ENCODE assay signal across 8 cellular contexts in genomic region chr3:71926242-71926560, GRCh38.
DNase-seq lines count a peak whose midpoint lies in the region; ATAC-seq, FAIRE-seq and TF ChIP-seq lines count a peak whose summit lies in the region.

No MANE protein-coding gene starts in this region.

- H3K4me1 Mint-ChIP-seq in nephron = peaks cover 20% of the 10 kb centered on the region

- peaks cover 7% of the 10 kb centered on the region for H3K4me1 ChIP-seq in mammary epithelial cell (ENCODE audit: insufficient read depth, low read length)

- dilution Hi-C loops in mammary epithelial cell (cut with HindIII; ENCODE audit: low sequenced_read_pairs) = loop anchor here (25.0 kb wide), 1 partner anchor 886 kb away; no protein-coding TSS in a partner anchor

- in situ Hi-C loops in mammary epithelial cell (cut with MboI; ENCODE audit: low sequenced_read_pairs in 2 of 2) = loop anchor here in 1 of 2 donors (25.0 kb wide), 1 partner anchor 886 kb away; no protein-coding TSS in a partner anchor

- H3K9ac ChIP-seq in mammary epithelial cell (ENCODE audit: insufficient read depth, low read length) = no peak overlapping the region

- no peak for FAIRE-seq in GM19239 (lab: Jason Lieb, UNC)

- no peak overlapping the region for H3K4me3 ChIP-seq in mammary epithelial cell (replicated peaks in 1 of 3; ENCODE audit: insufficient read depth in 1 of 3, low read depth in 2 of 3, low read length in 3 of 3)

- intact Hi-C loops in mammary epithelial cell (cut with micrococcal nuclease) = loop anchor here (1.0 to 10.0 kb wide), 5 partner anchors 51 to 1159 kb away; no protein-coding TSS in a partner anchor

- 0% methylated on average over 2 of the region's 2 CpGs for WGBS in mammary epithelial cell (ENCODE audit: low coverage, missing lambda C conversion rate)

- H3K27me3 Mint-ChIP-seq in nephron (ENCODE audit: low read depth) = peaks cover 34% of the 10 kb centered on the region

- H3K79me2 ChIP-seq in mammary epithelial cell (ENCODE audit: insufficient read depth, low read length) = no peaks in the 10 kb centered on the region

- no peaks in the 10 kb centered on the region for H3K36me3 Mint-ChIP-seq in nephron (ENCODE audit: low read depth)

- TF ChIP-seq CTCF in C4-2B (conservative IDR thresholded peaks at IDR 0.05) (peak; percentile 76), mammary epithelial cell (conservative IDR thresholded peaks at IDR 0.05 in 1 of 2, IDR thresholded peaks at IDR 0.05 in 1 of 2; ENCODE audit: extremely low read depth in 1 of 2, insufficient read depth in 1 of 2, low read depth in 1 of 2, low read length in 2 of 2) (peak; percentile 83 to 86), nephron (IDR thresholded peaks at IDR 0.05; ENCODE audit: unreplicated experiment in 3 of 3) (peak; percentile 52 to 54 (median 53))

- no peaks in the 10 kb centered on the region for H3K9me3 ChIP-seq in mammary epithelial cell (replicated peaks; ENCODE audit: insufficient read depth, low read length)

- no peaks in the 10 kb centered on the region for H3K27me3 ChIP-seq in mammary epithelial cell (ENCODE audit: insufficient read depth, low read length)

- no peak overlapping the region for H3K4me3 Mint-ChIP-seq in nephron

- DNase-seq in GM19240 (ENCODE audit: insufficient read length, low spot score) (peak; percentile 48), NCI-H187 treated with DMSO at 0.1 percent for 48 hours (lab: John Stamatoyannopoulos, UW) (peak; percentile 26), mammary epithelial cell (peak; percentile 69), AML-193 (lab: John Stamatoyannopoulos, UW) (no peak), GM19239 (ENCODE audit: insufficient read length, low spot score) (no peak)

- H3K4me2 ChIP-seq in mammary epithelial cell (ENCODE audit: insufficient read depth, low read depth, low read length) = no peak overlapping the region

- ATAC-seq in GM21619 (IDR thresholded peaks at IDR 0.05; ENCODE audit: unreplicated experiment) = no peak

- no peaks in the 10 kb centered on the region for H3K9me3 Mint-ChIP-seq in nephron

- no peaks in the 10 kb centered on the region for H4K20me1 ChIP-seq in mammary epithelial cell (ENCODE audit: insufficient read depth, low read length)

- H3K27ac ChIP-seq in C4-2B (no peak overlapping the region), mammary epithelial cell (ENCODE audit: insufficient read depth, low read depth, low read length) (no peak overlapping the region)

- BruUV-seq in mammary epithelial cell (replicated peaks; lab: Mats Ljungman, UMichigan) = no TSS peak

- H3K27ac Mint-ChIP-seq in nephron = no peak overlapping the region

- CTCF ChIA-PET in mammary epithelial cell (lab: Charles Lee; ENCODE audit: low non-redundant PET) = no interaction called here

- H2AFZ ChIP-seq in mammary epithelial cell (ENCODE audit: low read depth, low read length) = no peak overlapping the region

- no peaks in the 10 kb centered on the region for H3K36me3 ChIP-seq in mammary epithelial cell (ENCODE audit: insufficient read depth, low read length)

Comparison
In these comparisons a context has a peak if more than half of its experiments do, and no peak if none do; other contexts are left out.
1. DNase-seq: peak in GM19240 (single experiment), NCI-H187 treated with DMSO at 0.1 percent for 48 hours (single experiment) and mammary epithelial cell (single experiment); none in AML-193 (0 of 2) and GM19239 (single experiment).
2. Peak in every context shown above with its lines, with median percentiles within 50 percentile points of each other: CTCF ChIP-seq.